Comparison of ENCODE assay signal across 15 cellular contexts in the genomic region with DNA sequence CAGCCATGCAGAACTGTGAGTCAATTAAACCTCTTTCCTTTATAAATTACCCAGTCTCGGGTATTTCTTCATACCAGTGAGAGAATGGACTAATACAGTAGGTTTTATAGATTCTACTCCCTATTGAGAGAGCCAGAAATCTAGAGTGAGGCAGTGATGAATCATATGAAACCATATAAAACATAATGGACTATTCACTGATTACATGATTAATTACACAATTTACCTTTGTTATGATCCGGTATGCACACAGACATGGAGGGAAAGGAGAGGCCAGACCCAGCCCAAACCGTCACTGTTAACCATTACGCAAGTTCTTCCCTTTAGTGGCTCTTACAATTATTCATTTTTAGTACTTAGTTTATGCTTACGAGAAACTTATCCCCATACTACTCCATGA.
DNase-seq lines count a peak whose midpoint lies in the region; ATAC-seq and TF ChIP-seq lines count a peak whose summit lies in the region.
"Had no signal": no experiment of that assay in that cellular context is flagged by ENCODE, and none has a peak within 500 bp of the region (broad histone marks: within the 10 kb centered on the region; RNA-seq: fewer than 3 reads in every experiment).

No MANE protein-coding gene starts in this region.

- H3K36me3 ChIP-seq in breast epithelium (no peaks in the 10 kb centered on the region), MG63 (no peaks in the 10 kb centered on the region; the same call in 1 of the 2 replicates)

- no peaks in the 10 kb centered on the region for H3K9me3 Mint-ChIP-seq in MCF 10A (ENCODE audit: unreplicated experiment)

- TF ChIP-seq CTCF in MCF 10A (IDR thresholded peaks at IDR 0.05; ENCODE audit: unreplicated experiment): no peak
- TF ChIP-seq CTCF in breast epithelium (IDR thresholded peaks at IDR 0.05): no peak
- no peak for TF ChIP-seq CTCF in RWPE1 (conservative IDR thresholded peaks at IDR 0.05; ENCODE audit: low read depth)

- H3K4me1 Mint-ChIP-seq in MCF 10A (ENCODE audit: insufficient read depth, unreplicated experiment): peaks cover 19% of the 10 kb centered on the region
- H3K4me1 Mint-ChIP-seq: CD14-positive monocyte had no signal

- POLR2A ChIA-PET in MCF 10A (lab: Yijun Ruan, JAX): no interaction called here
- POLR2A ChIA-PET in RWPE1 (lab: Yijun Ruan, JAX; ENCODE audit: low non-redundant PET): no interaction called here

- no peak overlapping the region for H3K4me3 ChIP-seq in breast epithelium
- H3K4me3 ChIP-seq in MG63: no peak overlapping the region
- H3K4me3 ChIP-seq: GM23248 had no signal

- no peaks in the 10 kb centered on the region for H3K27me3 ChIP-seq in breast epithelium
- no peaks in the 10 kb centered on the region for H3K27me3 ChIP-seq in MG63

- no TSS peak for BruUV-seq in MCF 10A (replicated peaks; lab: Mats Ljungman, UMichigan)

- intact Hi-C loops in MCF 10A (cut with micrococcal nuclease) (no loop called here), breast epithelium (cut with DNase I; ENCODE audit: low total_unique reads) (no loop called here)

- no peak for ATAC-seq in HG02642 (IDR thresholded peaks at IDR 0.05; ENCODE audit: poor library complexity, unreplicated experiment)
- ATAC-seq: CD8-positive, alpha-beta T cell had no signal

- H3K27ac ChIP-seq in breast epithelium (no peak overlapping the region), RWPE1 (no peak overlapping the region), epithelial cell of prostate (peak overlapping the region; percentile 86)
- H3K27ac ChIP-seq: 22Rv1, GM23248 had no signal

- no peaks in the 10 kb centered on the region for H3K36me3 Mint-ChIP-seq in MCF 10A (ENCODE audit: insufficient read depth, unreplicated experiment)
- H3K36me3 Mint-ChIP-seq: CD14-positive monocyte; CD8-positive, alpha-beta T cell had no signal

- peak overlapping the region; percentile 4 for H3K27ac Mint-ChIP-seq in MCF 10A (ENCODE audit: low read depth, unreplicated experiment)
- H3K27ac Mint-ChIP-seq: CD14-positive monocyte; CD8-positive, alpha-beta T cell had no signal

- H3K9me3 ChIP-seq in breast epithelium: no peaks in the 10 kb centered on the region
- H3K9me3 ChIP-seq in MG63: peaks cover 24% of the 10 kb centered on the region
- H3K9me3 ChIP-seq: Caco-2 had no signal

- H3K4me1 ChIP-seq in breast epithelium: no peaks in the 10 kb centered on the region
- H3K4me1 ChIP-seq: Caco-2 had no signal

- no peak overlapping the region for H3K4me3 Mint-ChIP-seq in MCF 10A (ENCODE audit: unreplicated experiment)
- H3K4me3 Mint-ChIP-seq: CD14-positive monocyte; CD8-positive, alpha-beta T cell had no signal

- DNase-seq in MCF 10A (ENCODE audit: unreplicated experiment) (peak; percentile 36), breast epithelium (ENCODE audit: low spot score in 2 of 2) (no peak), RWPE1 (ENCODE audit: low spot score) (peak; percentile 25), epithelial cell of prostate (ENCODE audit: low read depth, low spot score) (peak; percentile 84), DMS114 treated with DMSO at 0.1 percent for 48 hours (lab: John Stamatoyannopoulos, UW; ENCODE audit: unreplicated experiment) (no peak), MG63 (no peak)
- DNase-seq in activated T-cell treated with anti-CD3 and anti-CD28 coated beads, Interleukin-2, amount 50 U/mL, for 1 hour: no peak
- DNase-seq: Caco-2; CD8-positive, alpha-beta T cell; DMS53; GM23248; H7 had no signal

- TF ChIP-seq POLR2A in breast epithelium (IDR thresholded peaks at IDR 0.05): no peak

- CTCF ChIA-PET in MCF 10A (lab: Yijun Ruan, JAX): no interaction called here
- CTCF ChIA-PET in RWPE1 (lab: Yijun Ruan, JAX): no interaction called here

- no peaks in the 10 kb centered on the region for H3K27me3 Mint-ChIP-seq in MCF 10A (ENCODE audit: insufficient read depth, unreplicated experiment)

Comparison
In these comparisons a context has a peak if more than half of its experiments do, and no peak if none do; other contexts are left out.
1. DNase-seq: peak in MCF 10A (single experiment), RWPE1 (single experiment) and epithelial cell of prostate (single experiment); none in breast epithelium (0 of 2), DMS114 treated with DMSO at 0.1 percent for 48 hours (single experiment), MG63 (single experiment) and activated T-cell treated with anti-CD3 and anti-CD28 coated beads, Interleukin-2, amount 50 U/mL, for 1 hour (single experiment).